Comparison of ENCODE assay signal across 8 cellular contexts in genomic region chr16:67311607-67312449, GRCh38. TPM values are rescaled to one million over a fixed set of nuclear protein-coding genes. Genes with fewer than 3 reads are reported as not detected.
DNase-seq lines count a peak whose midpoint lies in the region; ATAC-seq lines count a peak whose summit lies in the region.

No MANE protein-coding gene starts in this region.

- DNase-seq in AG08396 (ENCODE audit: low spot score) (peak; percentile 93), HS-27A (ENCODE audit: low read depth) (peak; percentile 96), left cardiac atrium (peak; percentile 70), iPS-NIHi11 (ENCODE audit: low spot score) (no peak), NCI-H526 treated with DMSO at 0.1 percent for 48 hours (lab: John Stamatoyannopoulos, UW) (no peak)
- peak; percentile 86 for DNase-seq in activated CD8-positive, alpha-beta memory T cell treated with anti-CD3 and anti-CD28 coated beads, Interleukin-2, amount 50 U/mL, for 48 hours
- peak; percentile 65 to 86 (median 79) for DNase-seq in stimulated activated CD4-positive, alpha-beta T cell treated with anti-CD3 and anti-CD28 coated beads, TNF-alpha, amount 100 ng/mL, for 24 hours (ENCODE audit: low read depth in 3 of 3)

- ATAC-seq in GM19463 (IDR thresholded peaks at IDR 0.05; ENCODE audit: unreplicated experiment) (peak; percentile 93), left cardiac atrium (peak; percentile 30 to 97)

- intact Hi-C loops in left cardiac atrium (cut with DNase I) = no loop called here

RNA-seq across cellular contexts. Expression of gene KCTD19, which starts 14.7 kb away (rescaled TPM):
- under 1 TPM in 1 of 2 donors, not detected in 1; 0.16 TPM for total RNA-seq in left cardiac atrium

RNA-seq across cellular contexts. Expression of gene LRRC36, which starts 14.8 kb away (rescaled TPM):
- total RNA-seq in left cardiac atrium = not detected

RNA-seq across cellular contexts. Expression of gene PLEKHG4, which starts 32.5 kb away (rescaled TPM):
- 1 to 10 TPM; 1.8 to 2.2 TPM for total RNA-seq in left cardiac atrium

Comparison
In these comparisons a context has a peak if more than half of its experiments do, and no peak if none do; other contexts are left out.
1. DNase-seq: peak in AG08396 (single experiment), HS-27A (single experiment), activated CD8-positive, alpha-beta memory T cell treated with anti-CD3 and anti-CD28 coated beads, Interleukin-2, amount 50 U/mL, for 48 hours (single experiment), left cardiac atrium (single experiment) and stimulated activated CD4-positive, alpha-beta T cell treated with anti-CD3 and anti-CD28 coated beads, TNF-alpha, amount 100 ng/mL, for 24 hours (3 of 3); none in iPS-NIHi11 (single experiment) and NCI-H526 treated with DMSO at 0.1 percent for 48 hours (single experiment).